Comparison of ENCODE assay signal across 10 cellular contexts in the genomic region with DNA sequence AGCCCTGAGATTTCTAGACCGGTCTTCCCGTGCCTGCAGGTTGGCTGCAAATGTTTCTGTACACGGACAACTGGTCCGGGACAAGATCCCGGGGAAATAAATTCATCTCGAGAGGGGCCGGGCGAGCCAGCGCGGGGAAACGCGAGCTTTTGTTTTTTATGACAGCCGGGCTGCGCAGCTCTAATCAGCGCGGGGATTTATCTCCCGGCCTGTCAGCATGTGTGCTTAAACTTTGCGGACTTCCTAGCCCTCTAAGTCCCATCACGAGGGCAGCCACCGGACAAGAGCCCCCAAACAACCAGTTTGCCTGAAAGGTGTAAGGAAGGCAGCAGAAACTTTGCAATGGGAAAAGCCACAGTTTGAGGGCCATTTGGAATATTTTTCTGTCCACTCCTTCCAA. TPM values are rescaled to one million over a fixed set of nuclear protein-coding genes. Genes with fewer than 3 reads are reported as not detected.
DNase-seq lines count a peak whose midpoint lies in the region; ATAC-seq and TF ChIP-seq lines count a peak whose summit lies in the region.
"Had no signal": no experiment of that assay in that cellular context is flagged by ENCODE, and none has a peak within 500 bp of the region (broad histone marks: within the 10 kb centered on the region; RNA-seq: fewer than 3 reads in every experiment).

No MANE protein-coding gene starts in this region.

- peaks cover 48% of the 10 kb centered on the region for H3K4me1 ChIP-seq in iPS-15b (ENCODE audit: control insufficient read depth, insufficient read depth, low read length)

- H3K4me3 ChIP-seq in astrocyte of the spinal cord (ENCODE audit: low read depth, low read length) (peak overlapping the region; percentile 62), iPS-15b (ENCODE audit: low read depth, low read length) (peak overlapping the region; percentile 20)

- intact Hi-C loops in sciatic nerve (cut with DNase I), result no loop called here

- no peak overlapping the region for H3K9ac ChIP-seq in iPS-15b (ENCODE audit: low read depth, low read length)

- no peak for TF ChIP-seq CTCF in astrocyte of the spinal cord (IDR thresholded peaks at IDR 0.05; ENCODE audit: low read depth, low read length)

- peaks cover 100% of the 10 kb centered on the region for H3K27me3 ChIP-seq in iPS-15b (ENCODE audit: control insufficient read depth, insufficient read depth, low read length)

- in situ Hi-C loops in astrocyte of the spinal cord (cut with HindIII; ENCODE audit: low sequenced_read_pairs), result loop anchor here (25.0 kb wide), 1 partner anchor 122 kb away; no protein-coding TSS in a partner anchor

- DNase-seq in EH (ENCODE audit: low read depth) (peak; percentile 44), astrocyte of the spinal cord (ENCODE audit: low read depth, low spot score) (peak; percentile 68), sciatic nerve (ENCODE audit: low spot score) (peak; percentile 59), NCI-H1092 treated with DMSO at 0.1 percent for 48 hours (lab: John Stamatoyannopoulos, UW) (no peak)
- no peak for DNase-seq in activated effector memory CD4-positive, alpha-beta T cell treated with anti-CD3 and anti-CD28 coated beads, Interleukin-2, amount 50 U/mL, for 16 hours
- no peak for DNase-seq in stimulated activated CD4-positive, alpha-beta T cell treated with anti-CD3 and anti-CD28 coated beads, Interleukin-12 subunit alpha, Interleukin-12 subunit beta, amount 100 ng/mL, for 4 hours
- DNase-seq in activated CD8-positive, alpha-beta memory T cell treated with anti-CD3 and anti-CD28 coated beads, Interleukin-2, amount 50 U/mL, for 48 hours, result no peak
- DNase-seq: activated CD4-positive, alpha-beta T cell treated with anti-CD3 and anti-CD28 coated beads, Interleukin-2, amount 50 U/mL, for 1 hour; CD4-positive, CD25-positive, alpha-beta regulatory T cell had no signal

- no peaks in the 10 kb centered on the region for H3K36me3 ChIP-seq in iPS-15b (ENCODE audit: control insufficient read depth, insufficient read depth, low read length)

- ATAC-seq in sciatic nerve, result no peak

- no peaks in the 10 kb centered on the region for H3K9me3 ChIP-seq in iPS-15b (ENCODE audit: control insufficient read depth, insufficient read depth, low read length)

RNA-seq across cellular contexts. Expression of a gene that starts 5.8 kb away (rescaled TPM):
- total RNA-seq in sciatic nerve, result 18.0 TPM

Comparison
In these comparisons a context has a peak if more than half of its experiments do, and no peak if none do; other contexts are left out.
1. DNase-seq: peak in EH (single experiment), astrocyte of the spinal cord (single experiment) and sciatic nerve (single experiment); none in activated effector memory CD4-positive, alpha-beta T cell treated with anti-CD3 and anti-CD28 coated beads, Interleukin-2, amount 50 U/mL, for 16 hours (single experiment), stimulated activated CD4-positive, alpha-beta T cell treated with anti-CD3 and anti-CD28 coated beads, Interleukin-12 subunit alpha, Interleukin-12 subunit beta, amount 100 ng/mL, for 4 hours (single experiment), NCI-H1092 treated with DMSO at 0.1 percent for 48 hours (single experiment) and activated CD8-positive, alpha-beta memory T cell treated with anti-CD3 and anti-CD28 coated beads, Interleukin-2, amount 50 U/mL, for 48 hours (single experiment).